ENCODE assay signal across 1 cellular context in genomic region chr9:135958485-135958884, GRCh38.
TF ChIP-seq lines count a peak whose summit lies in the region.

No MANE protein-coding gene starts in this region.

TF ChIP-seq in WTC11, 78 proteins besides CTCF, POLR2A, EP300 and RAD21 (continued from another document):
- TF ChIP-seq, protein P1, sequence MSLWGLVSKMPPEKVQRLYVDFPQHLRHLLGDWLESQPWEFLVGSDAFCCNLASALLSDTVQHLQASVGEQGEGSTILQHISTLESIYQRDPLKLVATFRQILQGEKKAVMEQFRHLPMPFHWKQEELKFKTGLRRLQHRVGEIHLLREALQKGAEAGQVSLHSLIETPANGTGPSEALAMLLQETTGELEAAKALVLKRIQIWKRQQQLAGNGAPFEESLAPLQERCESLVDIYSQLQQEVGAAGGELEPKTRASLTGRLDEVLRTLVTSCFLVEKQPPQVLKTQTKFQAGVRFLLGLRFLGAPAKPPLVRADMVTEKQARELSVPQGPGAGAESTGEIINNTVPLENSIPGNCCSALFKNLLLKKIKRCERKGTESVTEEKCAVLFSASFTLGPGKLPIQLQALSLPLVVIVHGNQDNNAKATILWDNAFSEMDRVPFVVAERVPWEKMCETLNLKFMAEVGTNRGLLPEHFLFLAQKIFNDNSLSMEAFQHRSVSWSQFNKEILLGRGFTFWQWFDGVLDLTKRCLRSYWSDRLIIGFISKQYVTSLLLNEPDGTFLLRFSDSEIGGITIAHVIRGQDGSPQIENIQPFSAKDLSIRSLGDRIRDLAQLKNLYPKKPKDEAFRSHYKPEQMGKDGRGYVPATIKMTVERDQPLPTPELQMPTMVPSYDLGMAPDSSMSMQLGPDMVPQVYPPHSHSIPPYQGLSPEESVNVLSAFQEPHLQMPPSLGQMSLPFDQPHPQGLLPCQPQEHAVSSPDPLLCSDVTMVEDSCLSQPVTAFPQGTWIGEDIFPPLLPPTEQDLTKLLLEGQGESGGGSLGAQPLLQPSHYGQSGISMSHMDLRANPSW (CRISPR knock-in tag; conservative IDR thresholded peaks at IDR 0.05; ENCODE audit: low read depth) = no peak
- no peak for TF ChIP-seq CREB1 (CRISPR knock-in tag; IDR thresholded peaks at IDR 0.05)
- TF ChIP-seq, protein P2, sequence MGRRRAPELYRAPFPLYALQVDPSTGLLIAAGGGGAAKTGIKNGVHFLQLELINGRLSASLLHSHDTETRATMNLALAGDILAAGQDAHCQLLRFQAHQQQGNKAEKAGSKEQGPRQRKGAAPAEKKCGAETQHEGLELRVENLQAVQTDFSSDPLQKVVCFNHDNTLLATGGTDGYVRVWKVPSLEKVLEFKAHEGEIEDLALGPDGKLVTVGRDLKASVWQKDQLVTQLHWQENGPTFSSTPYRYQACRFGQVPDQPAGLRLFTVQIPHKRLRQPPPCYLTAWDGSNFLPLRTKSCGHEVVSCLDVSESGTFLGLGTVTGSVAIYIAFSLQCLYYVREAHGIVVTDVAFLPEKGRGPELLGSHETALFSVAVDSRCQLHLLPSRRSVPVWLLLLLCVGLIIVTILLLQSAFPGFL (CRISPR knock-in tag; IDR thresholded peaks at IDR 0.05; ENCODE audit: borderline replicate concordance) = no peak
- TF ChIP-seq ATF6 (CRISPR knock-in tag; IDR thresholded peaks at IDR 0.05) = no peak
- TF ChIP-seq SP1 (CRISPR knock-in tag; conservative IDR thresholded peaks at IDR 0.05) = no peak
- no peak for TF ChIP-seq USF2 (CRISPR knock-in tag; IDR thresholded peaks at IDR 0.05)
- no peak for TF ChIP-seq TP53 (CRISPR knock-in tag; IDR thresholded peaks at IDR 0.05)
TF ChIP-seq in WTC11: peak in this region for 0.
